20 cellular contexts compared by ENCODE assay signal in the genomic region with DNA sequence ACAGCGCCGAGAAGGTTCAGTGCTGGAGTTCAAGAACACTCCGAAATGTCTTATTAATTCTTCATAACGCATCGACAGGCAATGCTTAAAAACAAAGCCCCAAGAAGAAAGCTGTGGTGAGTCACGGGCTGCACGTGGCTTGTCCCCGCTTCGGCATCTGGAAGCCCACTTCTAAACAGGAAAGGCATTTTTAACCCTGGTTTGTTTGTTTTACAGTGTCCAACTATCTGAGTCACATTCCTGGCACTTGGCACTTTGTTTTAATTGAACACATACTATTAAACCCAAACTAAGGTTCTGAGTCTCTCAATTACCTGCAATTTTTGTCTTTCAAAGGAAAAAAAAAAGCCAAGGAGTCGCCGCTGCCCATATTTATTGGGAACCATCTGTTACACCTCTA. TPM values are rescaled to one million over a fixed set of nuclear protein-coding genes. Genes with fewer than 3 reads are reported as not detected.
DNase-seq lines count a peak whose midpoint lies in the region; FAIRE-seq and TF ChIP-seq lines count a peak whose summit lies in the region.
"Had no signal": no experiment of that assay in that cellular context is flagged by ENCODE, and none has a peak within 500 bp of the region (broad histone marks: within the 10 kb centered on the region; RNA-seq: fewer than 3 reads in every experiment).

No MANE protein-coding gene starts in this region.

- H3K4me2 ChIP-seq in BLaER1 treated with 17β-estradiol and CSF1 and Interleukin-3, amounts not matched to agents 10 nM and 100 nM = peak overlapping the region in 10 of 11 experiments; percentile 25 to 56 (median 40); a peak in 18 of 22 replicates

- H3K27ac ChIP-seq in BLaER1 treated with 17β-estradiol and CSF1 and Interleukin-3, amounts not matched to agents 10 nM and 100 nM = no peak overlapping the region
- H3K27ac ChIP-seq in esophagus squamous epithelium = peak overlapping the region in 1 of 4 donors; percentile 62
- H3K27ac ChIP-seq: foreskin keratinocyte had no signal

- H3K9me3 Mint-ChIP-seq in HFFc6 = peaks cover 38% of the 10 kb centered on the region
- H3K9me3 Mint-ChIP-seq in endothelial cell (ENCODE audit: unreplicated experiment) = no peaks in the 10 kb centered on the region
- no peaks in the 10 kb centered on the region for H3K9me3 Mint-ChIP-seq in nephron progenitor cell
- no peaks in the 10 kb centered on the region for H3K9me3 Mint-ChIP-seq in activated naive CD4-positive, alpha-beta T cell treated with anti-CD3 and anti-CD28 coated beads, Interleukin-2, amount 10 ng/mL, durations not matched to agents 7 days and 5 days
- H3K9me3 Mint-ChIP-seq: activated B cell treated with CpG ODN at 0.5 μM for 24 hours; CD4-positive, CD25-positive, alpha-beta regulatory T cell; dendritic cell treated with granulocyte-macrophage colony-stimulating factor and Interleukin-4, amounts not matched to agents 40 ng/mL and 50 ng/mL, for 4 days; neural crest cell had no signal

- intact Hi-C loops in esophagus squamous epithelium (cut with DNase I) = no loop called here

- CTCF ChIA-PET in activated naive CD4-positive, alpha-beta T cell treated with anti-CD3 and anti-CD28 coated beads, Interleukin-2, amount 10 ng/mL, durations not matched to agents 7 days and 5 days (lab: Charles Lee) = interaction anchor here (0.7 kb wide), 1 partner anchor 184 kb away, joined by 3 read pairs; no protein-coding TSS in a partner anchor

- H3K9ac ChIP-seq in BLaER1 treated with 17β-estradiol and CSF1 and Interleukin-3, amounts not matched to agents 10 nM and 100 nM = no peak overlapping the region

- H3K27me3 Mint-ChIP-seq in HFFc6 (ENCODE audit: insufficient read depth) = peaks cover 1% of the 10 kb centered on the region; the same call in 1 of the 2 replicates
- no peaks in the 10 kb centered on the region for H3K27me3 Mint-ChIP-seq in endothelial cell (ENCODE audit: unreplicated experiment)
- H3K27me3 Mint-ChIP-seq in nephron progenitor cell (ENCODE audit: low read depth, poor library complexity) = no peaks in the 10 kb centered on the region
- no peaks in the 10 kb centered on the region for H3K27me3 Mint-ChIP-seq in activated naive CD4-positive, alpha-beta T cell treated with anti-CD3 and anti-CD28 coated beads, Interleukin-2, amount 10 ng/mL, durations not matched to agents 7 days and 5 days
- H3K27me3 Mint-ChIP-seq: CD4-positive, CD25-positive, alpha-beta regulatory T cell; dendritic cell treated with granulocyte-macrophage colony-stimulating factor and Interleukin-4, amounts not matched to agents 40 ng/mL and 50 ng/mL, for 4 days had no signal

- FAIRE-seq in HTR-8/SVneo (lab: Jason Lieb, UNC) = no peak
- FAIRE-seq: GM12891, H54 had no signal

- no peak overlapping the region for H3K4me3 ChIP-seq in BLaER1 treated with 17β-estradiol and CSF1 and Interleukin-3, amounts not matched to agents 10 nM and 100 nM
- no peak overlapping the region for H3K4me3 ChIP-seq in esophagus squamous epithelium

- H3K4me1 Mint-ChIP-seq in HFFc6 (ENCODE audit: low read depth) (0 out of 2 replicates have a peak, but pooled peaks cover 4% of the 10 kb centered on the region), endothelial cell (ENCODE audit: unreplicated experiment) (peaks cover 28% of the 10 kb centered on the region), nephron progenitor cell (peaks cover 29% of the 10 kb centered on the region)
- H3K4me1 Mint-ChIP-seq in activated naive CD4-positive, alpha-beta T cell treated with anti-CD3 and anti-CD28 coated beads, Interleukin-2, amount 10 ng/mL, durations not matched to agents 7 days and 5 days = no peaks in the 10 kb centered on the region
- H3K4me1 Mint-ChIP-seq: activated B cell treated with CpG ODN at 0.5 μM for 24 hours; activated CD8-positive, alpha-beta memory T cell treated with anti-CD3 and anti-CD28 coated beads, Interleukin-2, amount 10 ng/mL, durations not matched to agents 7 days and 5 days; CD4-positive, CD25-positive, alpha-beta regulatory T cell had no signal

- no peaks in the 10 kb centered on the region for H4K20me1 ChIP-seq in BLaER1 treated with 17β-estradiol and CSF1 and Interleukin-3, amounts not matched to agents 10 nM and 100 nM

- WGBS in esophagus squamous epithelium, 2 donors = 40 to 52% methylated on average over 11 of the region's 11 CpGs

- H3K27ac Mint-ChIP-seq in HFFc6 = no peak overlapping the region
- peak overlapping the region; percentile 41 for H3K27ac Mint-ChIP-seq in endothelial cell (ENCODE audit: unreplicated experiment)
- peak overlapping the region; percentile 55 for H3K27ac Mint-ChIP-seq in nephron progenitor cell
- no peak overlapping the region for H3K27ac Mint-ChIP-seq in activated naive CD4-positive, alpha-beta T cell treated with anti-CD3 and anti-CD28 coated beads, Interleukin-2, amount 10 ng/mL, durations not matched to agents 7 days and 5 days
- H3K27ac Mint-ChIP-seq: activated B cell treated with CpG ODN at 0.5 μM for 24 hours; activated CD8-positive, alpha-beta memory T cell treated with anti-CD3 and anti-CD28 coated beads, Interleukin-2, amount 10 ng/mL, durations not matched to agents 7 days and 5 days; CD4-positive, CD25-positive, alpha-beta regulatory T cell; dendritic cell treated with granulocyte-macrophage colony-stimulating factor and Interleukin-4, amounts not matched to agents 40 ng/mL and 50 ng/mL, for 4 days had no signal

- H3K36me3 ChIP-seq in BLaER1 treated with 17β-estradiol and CSF1 and Interleukin-3, amounts not matched to agents 10 nM and 100 nM = no peaks in the 10 kb centered on the region
- no peaks in the 10 kb centered on the region for H3K36me3 ChIP-seq in esophagus squamous epithelium

- H3K4me3 Mint-ChIP-seq in HFFc6 (0 out of 2 replicates have a peak overlapping the region, but pooled peaks have one; percentile 2), endothelial cell (ENCODE audit: unreplicated experiment) (no peak overlapping the region), nephron progenitor cell (no peak overlapping the region)
- no peak overlapping the region for H3K4me3 Mint-ChIP-seq in activated naive CD4-positive, alpha-beta T cell treated with anti-CD3 and anti-CD28 coated beads, Interleukin-2, amount 10 ng/mL, durations not matched to agents 7 days and 5 days
- H3K4me3 Mint-ChIP-seq: activated B cell treated with CpG ODN at 0.5 μM for 24 hours; activated CD8-positive, alpha-beta memory T cell treated with anti-CD3 and anti-CD28 coated beads, Interleukin-2, amount 10 ng/mL, durations not matched to agents 7 days and 5 days; CD4-positive, CD25-positive, alpha-beta regulatory T cell; dendritic cell treated with granulocyte-macrophage colony-stimulating factor and Interleukin-4, amounts not matched to agents 40 ng/mL and 50 ng/mL, for 4 days; neural crest cell had no signal

- TF ChIP-seq CTCF in HFFc6 (IDR thresholded peaks at IDR 0.05) = no peak
- no peak for TF ChIP-seq CTCF in endothelial cell (IDR thresholded peaks at IDR 0.05; ENCODE audit: unreplicated experiment)
- TF ChIP-seq CTCF in nephron progenitor cell (IDR thresholded peaks at IDR 0.05) = no peak
- no peak for TF ChIP-seq CTCF in esophagus squamous epithelium (IDR thresholded peaks at IDR 0.05)

- DNase-seq in HFFc6 (peak; percentile 4), endothelial cell (ENCODE audit: low spot score) (no peak), nephron progenitor cell (no peak), HTR-8/SVneo (ENCODE audit: insufficient read length, low spot score) (no peak), esophagus squamous epithelium (lab: John Stamatoyannopoulos, UW) (no peak)
- DNase-seq in activated naive CD4-positive, alpha-beta T cell treated with anti-CD3 and anti-CD28 coated beads, Interleukin-2, amount 10 ng/mL, durations not matched to agents 7 days and 5 days = no peak
- DNase-seq: activated B cell treated with CpG ODN at 0.5 μM for 24 hours; activated CD8-positive, alpha-beta memory T cell treated with anti-CD3 and anti-CD28 coated beads, Interleukin-2, amount 10 ng/mL, durations not matched to agents 7 days and 5 days; activated naive CD4-positive, alpha-beta T cell; CD4-positive, CD25-positive, alpha-beta regulatory T cell; foreskin keratinocyte; mammary epithelial cell; MM.1S; NCI-H2107; NK-92 treated with Interleukin-12 subunit alpha and Interleukin-12 subunit beta, amount 100 ng/mL, for 24 hours had no signal

- H3K4me1 ChIP-seq in BLaER1 treated with 17β-estradiol and CSF1 and Interleukin-3, amounts not matched to agents 10 nM and 100 nM = peaks cover 4 to 29% (median 17%) of the 10 kb centered on the region in 10 experiments; a peak in 15 of 20 replicates
- H3K4me1 ChIP-seq in esophagus squamous epithelium = peaks cover 0 to 15% (median 0%) of the 10 kb centered on the region in 3 donors
- H3K4me1 ChIP-seq: foreskin keratinocyte had no signal

- no peaks in the 10 kb centered on the region for H3K36me3 Mint-ChIP-seq in HFFc6 (ENCODE audit: low read depth)
- no peaks in the 10 kb centered on the region for H3K36me3 Mint-ChIP-seq in endothelial cell (ENCODE audit: low read depth, unreplicated experiment)
- H3K36me3 Mint-ChIP-seq in nephron progenitor cell (ENCODE audit: low read depth) = no peaks in the 10 kb centered on the region
- no peaks in the 10 kb centered on the region for H3K36me3 Mint-ChIP-seq in activated naive CD4-positive, alpha-beta T cell treated with anti-CD3 and anti-CD28 coated beads, Interleukin-2, amount 10 ng/mL, durations not matched to agents 7 days and 5 days
- H3K36me3 Mint-ChIP-seq: activated CD8-positive, alpha-beta memory T cell treated with anti-CD3 and anti-CD28 coated beads, Interleukin-2, amount 10 ng/mL, durations not matched to agents 7 days and 5 days; CD4-positive, CD25-positive, alpha-beta regulatory T cell had no signal

- no peaks in the 10 kb centered on the region for H3K9me3 ChIP-seq in BLaER1 treated with 17β-estradiol and CSF1 and Interleukin-3, amounts not matched to agents 10 nM and 100 nM (replicated peaks in 1 of 11)
- H3K9me3 ChIP-seq in esophagus squamous epithelium = no peaks in the 10 kb centered on the region

- no peaks in the 10 kb centered on the region for H3K27me3 ChIP-seq in BLaER1 treated with 17β-estradiol and CSF1 and Interleukin-3, amounts not matched to agents 10 nM and 100 nM
- H3K27me3 ChIP-seq in esophagus squamous epithelium = peaks cover 0 to 4% (median 0%) of the 10 kb centered on the region in 4 donors
- H3K27me3 ChIP-seq: foreskin keratinocyte had no signal

- TF ChIP-seq POLR2A in esophagus squamous epithelium (IDR thresholded peaks at IDR 0.05) = no peak

RNA-seq across cellular contexts. Expression of gene MGMT, which starts 49.9 kb away (rescaled TPM):
- 10 to 100 TPM in 3 of 6 experiments, 1 to 10 TPM in 3; 8.9 to 18.0 (median 10.0) TPM for total RNA-seq in HFFc6 (2021; fragmentation: NEBNext Ultra II Directional; extraction: Animal tissue kit (Norgen Biotek cat#: 25700))
- total RNA-seq in endothelial cell (ENCODE audit: unreplicated experiment) = 25.9 TPM
- total RNA-seq in esophagus squamous epithelium = 10 to 100 TPM; 15.6 to 28.8 (median 18.4) TPM

Comparison
In these comparisons a context has a peak if more than half of its experiments do, and no peak if none do; other contexts are left out.
1. H3K27ac Mint-ChIP-seq: peak in endothelial cell (single experiment) and nephron progenitor cell (single experiment); none in HFFc6 (single experiment) and activated naive CD4-positive, alpha-beta T cell treated with anti-CD3 and anti-CD28 coated beads, Interleukin-2, amount 10 ng/mL, durations not matched to agents 7 days and 5 days (single experiment).